Comparison of ENCODE assay signal across 7 cellular contexts in genomic region chr21:36553406-36553805, GRCh38.
"Had no signal": no experiment of that assay in that cellular context is flagged by ENCODE, and none has a peak within 500 bp of the region (broad histone marks: within the 10 kb centered on the region; RNA-seq: fewer than 3 reads in every experiment).

No MANE protein-coding gene starts in this region.

- H3K4me1 ChIP-seq: HAP-1 had no signal

- H3K27ac Mint-ChIP-seq: HFFc6, IgD-negative memory B cell had no signal

- H3K36me3 ChIP-seq: HAP-1 had no signal

- H3K9me3 Mint-ChIP-seq: HFFc6 had no signal

- H3K4me3 ChIP-seq: GM23248, HAP-1 had no signal

- H2AFZ ChIP-seq: GM23248 had no signal

- H3K27ac ChIP-seq: GM23248, HL-60 had no signal

- H3K4me1 Mint-ChIP-seq: IgD-negative memory B cell had no signal

- DNase-seq: GM23248, GOT3, H7, HFFc6 had no signal

- H3K36me3 Mint-ChIP-seq: IgD-negative memory B cell had no signal

- H3K9me3 ChIP-seq: HAP-1 had no signal

- H3K4me3 Mint-ChIP-seq: HFFc6, IgD-negative memory B cell had no signal

- H3K9ac ChIP-seq: GM23248 had no signal
